In genomic region chr17:50865868-50866260, GRCh38 we compare ENCODE assay signal across 8 cellular contexts. TPM values are rescaled to one million over a fixed set of nuclear protein-coding genes. Genes with fewer than 3 reads are reported as not detected.
DNase-seq lines count a peak whose midpoint lies in the region; ATAC-seq and TF ChIP-seq lines count a peak whose summit lies in the region.

No MANE protein-coding gene starts in this region.

- no peak for DNase-seq in activated CD4-positive, alpha-beta T cell treated with anti-CD3 and anti-CD28 coated beads, Interleukin-2, amount 10 ng/mL, durations not matched to agents 7 days and 5 days
- no peak for DNase-seq in activated CD4-positive, alpha-beta T cell treated with anti-CD3 and anti-CD28 coated beads, Interleukin-2, amount 50 U/mL, for 1 hour
- no peak for DNase-seq in effector memory CD8-positive, alpha-beta T cell
- no peak for DNase-seq in iPS-NIHi7 (ENCODE audit: extremely low spot score)
- no peak for DNase-seq in C1 segment of cervical spinal cord (lab: John Stamatoyannopoulos, UW)
- DNase-seq in NCI-H1417 (lab: John Stamatoyannopoulos, UW): no peak

- peaks cover 36% of the 10 kb centered on the region for H3K79me2 ChIP-seq in KMS-11 (ENCODE audit: insufficient read depth, low read depth)

- H3K36me3 ChIP-seq in KMS-11 (ENCODE audit: insufficient read depth) (peaks cover 9% of the 10 kb centered on the region; the same call in 1 of the 2 replicates), neuron (ENCODE audit: insufficient read depth, low read length) (peaks cover 25% of the 10 kb centered on the region)

- H3K4me1 Mint-ChIP-seq in activated CD4-positive, alpha-beta T cell treated with anti-CD3 and anti-CD28 coated beads, Interleukin-2, amount 10 ng/mL, durations not matched to agents 7 days and 5 days: peaks cover 46% of the 10 kb centered on the region
- H3K4me1 Mint-ChIP-seq in effector memory CD8-positive, alpha-beta T cell (ENCODE audit: low read depth in 2 of 2): peaks cover 39 to 54% of the 10 kb centered on the region in 2 donors

- H3K9me3 Mint-ChIP-seq in activated CD4-positive, alpha-beta T cell treated with anti-CD3 and anti-CD28 coated beads, Interleukin-2, amount 10 ng/mL, durations not matched to agents 7 days and 5 days: no peaks in the 10 kb centered on the region
- no peaks in the 10 kb centered on the region for H3K9me3 Mint-ChIP-seq in effector memory CD8-positive, alpha-beta T cell

- H3K4me2 ChIP-seq in KMS-11: peak overlapping the region; percentile 61; the same call in 1 of the 2 replicates

- no peaks in the 10 kb centered on the region for H4K20me1 ChIP-seq in KMS-11 (ENCODE audit: insufficient read depth)

- H3K27ac Mint-ChIP-seq in activated CD4-positive, alpha-beta T cell treated with anti-CD3 and anti-CD28 coated beads, Interleukin-2, amount 10 ng/mL, durations not matched to agents 7 days and 5 days: peak overlapping the region; percentile 98
- peak overlapping the region; percentile 90 to 95 for H3K27ac Mint-ChIP-seq in effector memory CD8-positive, alpha-beta T cell

- no peak for TF ChIP-seq CTCF in KMS-11 (conservative IDR thresholded peaks at IDR 0.05; ENCODE audit: low read depth, low read length)

- peak; percentile 3 for ATAC-seq in effector memory CD8-positive, alpha-beta T cell (replicated peaks)

- H3K4me1 ChIP-seq in KMS-11 (ENCODE audit: low read depth, poor library complexity, severe bottlenecking) (peaks cover 36% of the 10 kb centered on the region), neuron (ENCODE audit: insufficient read depth, low read length) (peaks cover 23% of the 10 kb centered on the region)

- H3K27me3 ChIP-seq in KMS-11 (ENCODE audit: insufficient read depth, low read depth): no peaks in the 10 kb centered on the region
- no peaks in the 10 kb centered on the region for H3K27me3 ChIP-seq in neuron (ENCODE audit: insufficient read depth, low read length)

- no peaks in the 10 kb centered on the region for H3K27me3 Mint-ChIP-seq in activated CD4-positive, alpha-beta T cell treated with anti-CD3 and anti-CD28 coated beads, Interleukin-2, amount 10 ng/mL, durations not matched to agents 7 days and 5 days
- H3K27me3 Mint-ChIP-seq in effector memory CD8-positive, alpha-beta T cell: no peaks in the 10 kb centered on the region

- H3K4me3 ChIP-seq in KMS-11 (IDR thresholded peaks at IDR 0.05; ENCODE audit: insufficient read depth, low read depth, low read length) (no peak overlapping the region), neuron (ENCODE audit: low read length) (peak overlapping the region; percentile 93)

- H3K9me3 ChIP-seq in neuron (ENCODE audit: low read length): no peaks in the 10 kb centered on the region

- peak overlapping the region; percentile 85 for H3K4me3 Mint-ChIP-seq in activated CD4-positive, alpha-beta T cell treated with anti-CD3 and anti-CD28 coated beads, Interleukin-2, amount 10 ng/mL, durations not matched to agents 7 days and 5 days
- H3K4me3 Mint-ChIP-seq in effector memory CD8-positive, alpha-beta T cell: peak overlapping the region; percentile 98 to 99

- peak overlapping the region; percentile 15 for H2AFZ ChIP-seq in KMS-11 (ENCODE audit: low read depth)
- no peak overlapping the region for H2AFZ ChIP-seq in neuron (ENCODE audit: low read depth, low read length)

- peak overlapping the region; percentile 63 for H3K9ac ChIP-seq in KMS-11

- POLR2A ChIA-PET in activated CD4-positive, alpha-beta T cell treated with anti-CD3 and anti-CD28 coated beads, Interleukin-2, amount 10 ng/mL, durations not matched to agents 7 days and 5 days (lab: Charles Lee): interaction anchor here (0.9 to 2.0 kb wide), 8 partner anchors 12 to 254 kb away, joined by 3 to 11 read pairs (median 5); no protein-coding TSS in a partner anchor

- peaks cover 28% of the 10 kb centered on the region for H3K36me3 Mint-ChIP-seq in activated CD4-positive, alpha-beta T cell treated with anti-CD3 and anti-CD28 coated beads, Interleukin-2, amount 10 ng/mL, durations not matched to agents 7 days and 5 days (ENCODE audit: low read depth)
- H3K36me3 Mint-ChIP-seq in effector memory CD8-positive, alpha-beta T cell (ENCODE audit: insufficient read depth): peaks cover 72% of the 10 kb centered on the region

- peak overlapping the region; percentile 96 for H3K27ac ChIP-seq in KMS-11

- CTCF ChIA-PET in activated CD4-positive, alpha-beta T cell treated with anti-CD3 and anti-CD28 coated beads, Interleukin-2, amount 10 ng/mL, durations not matched to agents 7 days and 5 days (lab: Charles Lee): interaction anchor here (0.7 to 3.2 kb wide), 13 partner anchors 10 to 287 kb away, joined by 3 to 20 read pairs (median 5); partner anchors contain the start of gene NME1

RNA-seq across cellular contexts. Expression of gene TOB1, which starts 0.3 kb away (rescaled TPM):
- total RNA-seq in activated CD4-positive, alpha-beta T cell treated with anti-CD3 and anti-CD28 coated beads, Interleukin-2, amount 10 ng/mL, durations not matched to agents 7 days and 5 days: 10 to 100 TPM; 81.8 to 99.0 TPM

RNA-seq across cellular contexts. Expression of gene WFIKKN2, which starts 30.5 kb away (rescaled TPM):
- total RNA-seq in activated CD4-positive, alpha-beta T cell treated with anti-CD3 and anti-CD28 coated beads, Interleukin-2, amount 10 ng/mL, durations not matched to agents 7 days and 5 days: not detected
